ENCODE assay signal across 2 cellular contexts in the genomic region with DNA sequence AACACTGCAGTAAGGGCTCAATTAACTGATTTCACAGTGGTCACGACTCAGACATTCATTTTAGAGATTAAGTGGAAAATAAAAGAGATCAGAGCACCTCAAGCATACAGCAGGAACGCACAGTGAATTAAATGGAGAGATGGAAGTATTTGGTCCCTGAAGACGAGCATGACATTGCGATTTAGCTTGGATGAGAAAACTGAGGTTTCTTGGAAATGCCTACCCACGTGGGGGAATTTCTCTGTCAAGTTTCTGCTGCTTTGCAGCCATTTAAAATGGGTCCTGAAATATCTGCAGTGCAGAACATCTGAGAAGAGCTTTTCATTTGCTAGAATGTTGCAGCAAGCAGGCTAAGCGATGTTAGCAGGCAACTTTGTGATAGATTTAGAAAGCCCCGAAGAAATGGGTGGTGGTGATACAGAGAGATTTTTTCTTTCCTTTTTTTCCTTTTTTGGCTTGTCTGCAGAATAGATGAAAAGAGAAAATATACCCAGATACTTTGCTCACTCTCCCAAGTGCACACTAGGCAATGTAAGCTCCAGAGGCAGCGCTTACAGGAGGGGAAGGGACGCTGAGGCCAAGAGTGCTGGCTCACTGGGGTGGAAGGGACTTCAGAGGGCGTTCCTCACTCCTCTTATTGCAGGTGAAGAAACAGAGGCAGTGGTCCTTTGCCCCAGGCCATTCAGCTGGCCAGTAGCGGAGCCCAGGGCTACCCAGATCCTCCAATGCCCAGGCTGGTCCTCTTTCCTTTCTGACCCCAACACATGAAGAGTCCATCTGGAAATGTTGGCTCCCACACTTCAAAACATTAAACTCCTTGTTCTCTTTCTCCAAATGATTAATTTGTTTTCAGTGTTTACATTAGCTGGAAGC.
TF ChIP-seq lines count a peak whose summit lies in the region.

No MANE protein-coding gene starts in this region.

TF ChIP-seq in SK-N-SH treated with all-trans-retinoic acid at 6 μM for 48 hours, 23 proteins besides CTCF, POLR2A, EP300 and RAD21 (continued from another document):
- TF ChIP-seq, protein P1, sequence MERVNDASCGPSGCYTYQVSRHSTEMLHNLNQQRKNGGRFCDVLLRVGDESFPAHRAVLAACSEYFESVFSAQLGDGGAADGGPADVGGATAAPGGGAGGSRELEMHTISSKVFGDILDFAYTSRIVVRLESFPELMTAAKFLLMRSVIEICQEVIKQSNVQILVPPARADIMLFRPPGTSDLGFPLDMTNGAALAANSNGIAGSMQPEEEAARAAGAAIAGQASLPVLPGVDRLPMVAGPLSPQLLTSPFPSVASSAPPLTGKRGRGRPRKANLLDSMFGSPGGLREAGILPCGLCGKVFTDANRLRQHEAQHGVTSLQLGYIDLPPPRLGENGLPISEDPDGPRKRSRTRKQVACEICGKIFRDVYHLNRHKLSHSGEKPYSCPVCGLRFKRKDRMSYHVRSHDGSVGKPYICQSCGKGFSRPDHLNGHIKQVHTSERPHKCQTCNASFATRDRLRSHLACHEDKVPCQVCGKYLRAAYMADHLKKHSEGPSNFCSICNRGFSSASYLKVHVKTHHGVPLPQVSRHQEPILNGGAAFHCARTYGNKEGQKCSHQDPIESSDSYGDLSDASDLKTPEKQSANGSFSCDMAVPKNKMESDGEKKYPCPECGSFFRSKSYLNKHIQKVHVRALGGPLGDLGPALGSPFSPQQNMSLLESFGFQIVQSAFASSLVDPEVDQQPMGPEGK (CRISPR knock-in tag; IDR thresholded peaks at IDR 0.05; ENCODE audit: borderline replicate concordance) = no peak
TF ChIP-seq in SK-N-SH treated with all-trans-retinoic acid at 6 μM for 48 hours: peak in this region for 0.

TF ChIP-seq in H1, 55 proteins besides CTCF, POLR2A, EP300 and RAD21 (continued from another document):
- TF ChIP-seq USF2 (IDR thresholded peaks at IDR 0.05; ENCODE audit: low read length) (no peak), CHD1 (IDR thresholded peaks at IDR 0.05; ENCODE audit: low read depth, low read length) (no peak), ASH2L (IDR thresholded peaks at IDR 0.05; ENCODE audit: low read length) (no peak), SIN3A (conservative IDR thresholded peaks at IDR 0.05 in 1 of 2, IDR thresholded peaks at IDR 0.05 in 1 of 2; ENCODE audit: low read depth in 1 of 2, low read length in 2 of 2) (no peak), JUND (IDR thresholded peaks at IDR 0.05; ENCODE audit: low read length) (no peak), RFX5 (IDR thresholded peaks at IDR 0.05; ENCODE audit: borderline replicate concordance, low read depth, low read length) (no peak), TCF12 (IDR thresholded peaks at IDR 0.05; ENCODE audit: low read depth, low read length) (no peak), NRF1 (IDR thresholded peaks at IDR 0.05; ENCODE audit: low read depth, low read length) (no peak)
TF ChIP-seq in H1: peak in this region for 0.
